8 cellular contexts compared by ENCODE assay signal in the genomic region with DNA sequence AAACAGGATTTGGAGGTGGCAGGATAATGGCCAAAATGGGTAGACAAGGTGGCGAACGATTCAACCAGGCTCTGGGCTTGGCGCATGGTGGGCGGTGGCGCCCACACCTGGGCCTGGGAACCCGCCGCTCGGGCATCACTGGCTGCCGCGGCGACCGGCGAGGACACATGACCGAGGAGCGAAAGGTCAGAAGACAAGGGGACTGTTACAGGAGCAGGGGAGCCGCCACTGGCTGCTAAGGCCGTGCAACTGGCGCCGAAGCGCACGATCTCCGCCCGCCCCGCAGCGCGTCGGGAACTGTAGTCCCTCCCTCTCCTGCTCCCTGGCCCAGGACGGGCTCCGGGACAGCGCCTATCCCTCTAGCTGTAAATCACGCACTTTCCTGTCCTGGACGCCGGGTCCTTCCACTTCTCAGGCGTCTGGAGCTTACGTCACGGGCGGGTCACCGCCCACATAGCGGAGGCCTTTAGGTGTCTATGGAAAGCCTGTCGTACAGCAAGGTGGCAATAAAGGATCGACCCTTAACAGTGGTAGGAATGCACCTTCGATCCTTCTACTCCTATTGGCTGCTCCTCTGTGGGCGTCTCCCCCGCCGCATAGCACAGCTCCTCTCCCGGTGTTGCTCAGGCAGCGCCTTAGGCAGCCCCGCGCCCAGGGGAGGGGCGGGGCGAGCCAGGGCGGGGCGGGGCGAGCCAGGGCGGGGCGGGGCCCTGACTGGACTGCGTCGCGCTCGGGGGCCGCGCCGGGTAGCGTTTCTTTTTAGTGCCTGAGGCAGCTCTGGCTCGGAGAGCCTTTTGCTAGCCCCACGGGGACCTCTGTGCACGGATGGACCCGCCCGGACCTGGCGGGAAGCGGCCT. TPM values are rescaled to one million over a fixed set of nuclear protein-coding genes. Genes with fewer than 3 reads are reported as not detected.
DNase-seq lines count a peak whose midpoint lies in the region; ATAC-seq lines count a peak whose summit lies in the region.

A gene with protein sequence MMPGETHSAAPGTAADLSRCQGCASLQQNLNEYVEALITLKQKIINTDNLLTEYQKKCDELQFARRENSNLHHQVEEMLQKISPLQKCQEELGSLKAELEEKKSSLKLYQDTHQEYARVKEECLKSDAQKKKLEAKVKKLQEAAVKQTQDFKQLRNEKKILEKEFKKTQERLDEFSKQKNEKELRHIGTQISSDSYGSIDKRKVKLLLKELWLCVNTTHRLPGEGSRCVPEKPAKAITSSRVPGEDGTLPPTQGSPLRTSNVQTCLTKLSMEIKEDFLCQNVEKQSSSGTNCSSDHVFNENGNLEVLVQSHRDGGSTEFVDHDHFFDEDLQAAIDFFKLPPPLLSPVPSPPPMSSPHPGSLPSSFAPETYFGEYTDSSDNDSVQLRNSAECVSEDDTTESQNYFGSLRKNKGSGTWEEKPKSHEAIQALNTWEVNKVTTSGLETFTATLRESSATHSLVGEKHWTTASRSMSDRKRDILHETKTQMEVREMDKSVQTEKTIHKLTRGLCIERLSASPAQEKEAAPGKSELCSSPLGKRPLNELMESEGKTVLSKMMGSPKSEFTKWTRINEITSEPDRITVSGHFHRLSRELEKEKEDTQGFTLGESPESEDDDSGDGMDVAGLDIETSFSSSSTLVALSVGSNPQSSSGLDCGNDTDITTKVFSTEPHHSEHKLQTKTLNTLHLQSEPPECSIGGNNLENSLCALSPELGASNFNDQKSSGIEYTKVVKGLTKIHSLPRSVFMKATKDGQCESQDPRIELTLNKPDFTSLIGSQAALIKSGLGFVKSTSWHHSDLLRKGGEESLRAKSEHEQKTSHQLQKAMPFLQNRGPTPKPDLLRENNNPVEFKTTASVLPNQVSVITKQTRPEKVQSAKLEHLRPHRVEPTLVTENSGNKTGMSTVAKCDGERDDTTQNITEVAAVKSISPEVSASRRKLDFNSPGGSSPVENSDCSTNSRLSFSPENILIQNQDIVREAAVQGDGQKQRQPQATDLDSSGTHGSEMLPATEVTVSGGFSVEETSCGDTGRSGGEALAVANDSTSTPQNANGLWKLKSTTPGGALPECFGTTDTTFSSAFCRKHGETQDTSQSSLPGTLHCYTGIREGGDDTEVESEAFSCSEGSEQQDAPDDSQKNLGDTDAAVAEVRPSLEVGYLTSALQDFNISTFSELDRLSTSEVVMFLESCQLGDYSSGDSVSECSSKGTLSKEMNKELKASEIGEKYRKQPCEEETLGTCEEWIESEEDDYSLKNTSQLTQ (N-terminal part only) (plus strand): TSS at position 717 of the 858 bp plus-strand sequence. CDS start 239 bp downstream, outside the sequence.

- peak; percentile 76 for ATAC-seq in GM19328 (IDR thresholded peaks at IDR 0.05; ENCODE audit: unreplicated experiment)
- peak; percentile 63 for ATAC-seq in HG03520 (IDR thresholded peaks at IDR 0.05; ENCODE audit: unreplicated experiment)

- peaks cover 25% of the 10 kb centered on the region for H3K36me3 ChIP-seq in BLaER1

- peak within 1 kb of the TSS; percentile 88 for H3K4me3 Mint-ChIP-seq in activated CD4-positive, alpha-beta T cell treated with anti-CD3 and anti-CD28 coated beads, Interleukin-2, amount 10 ng/mL, durations not matched to agents 7 days and 5 days

- H3K27ac Mint-ChIP-seq in activated CD4-positive, alpha-beta T cell treated with anti-CD3 and anti-CD28 coated beads, Interleukin-2, amount 10 ng/mL, durations not matched to agents 7 days and 5 days = peak within 1 kb of the TSS; percentile 97

- no peaks in the 10 kb centered on the region for H3K9me3 Mint-ChIP-seq in activated CD4-positive, alpha-beta T cell treated with anti-CD3 and anti-CD28 coated beads, Interleukin-2, amount 10 ng/mL, durations not matched to agents 7 days and 5 days

- peak within 1 kb of the TSS; percentile 94 for H3K9ac ChIP-seq in BLaER1

- H4K20me1 ChIP-seq in BLaER1 = peaks cover 47% of the 10 kb centered on the region

- H3K27me3 ChIP-seq in BLaER1 = no peaks in the 10 kb centered on the region

- CTCF ChIA-PET in activated CD4-positive, alpha-beta T cell treated with anti-CD3 and anti-CD28 coated beads, Interleukin-2, amount 10 ng/mL, durations not matched to agents 7 days and 5 days (lab: Charles Lee) = interaction anchor here (1.3 kb wide), 1 partner anchor 21 kb away, joined by 3 read pairs; no protein-coding TSS in a partner anchor

- H3K4me1 Mint-ChIP-seq in activated CD4-positive, alpha-beta T cell treated with anti-CD3 and anti-CD28 coated beads, Interleukin-2, amount 10 ng/mL, durations not matched to agents 7 days and 5 days = peaks cover 19% of the 10 kb centered on the region

- H3K9me3 ChIP-seq in BLaER1 = no peaks in the 10 kb centered on the region

- POLR2A ChIA-PET in activated CD4-positive, alpha-beta T cell treated with anti-CD3 and anti-CD28 coated beads, Interleukin-2, amount 10 ng/mL, durations not matched to agents 7 days and 5 days (lab: Charles Lee) = interaction anchor here (0.7 to 0.8 kb wide), 3 partner anchors 15 to 957 kb away, joined by 3 to 4 read pairs (median 4); no protein-coding TSS in a partner anchor

- no peaks in the 10 kb centered on the region for H3K36me3 Mint-ChIP-seq in activated CD4-positive, alpha-beta T cell treated with anti-CD3 and anti-CD28 coated beads, Interleukin-2, amount 10 ng/mL, durations not matched to agents 7 days and 5 days (ENCODE audit: low read depth)

- peak within 1 kb of the TSS; percentile 94 for H3K4me2 ChIP-seq in BLaER1

- no peaks in the 10 kb centered on the region for H3K27me3 Mint-ChIP-seq in activated CD4-positive, alpha-beta T cell treated with anti-CD3 and anti-CD28 coated beads, Interleukin-2, amount 10 ng/mL, durations not matched to agents 7 days and 5 days

- H3K4me1 ChIP-seq in BLaER1 = peaks cover 46% of the 10 kb centered on the region

- DNase-seq in NCI-H69 (lab: John Stamatoyannopoulos, UW) (peak; percentile 99), cortex of kidney (lab: John Stamatoyannopoulos, UW) (peak; percentile 97), left kidney (ENCODE audit: low read depth, low spot score) (peak; percentile 99)
- peak; percentile 95 for DNase-seq in activated CD4-positive, alpha-beta T cell treated with anti-CD3 and anti-CD28 coated beads, Interleukin-2, amount 10 ng/mL, durations not matched to agents 7 days and 5 days
- peak; percentile 88 to 93 for DNase-seq in stimulated activated CD4-positive, alpha-beta T cell treated with anti-CD3 and anti-CD28 coated beads, Interleukin-2, amount 100 ng/mL, for 24 hours

- peak within 1 kb of the TSS; percentile 98 for H3K4me3 ChIP-seq in BLaER1

- peak within 1 kb of the TSS; percentile 91 for H3K27ac ChIP-seq in BLaER1

RNA-seq across cellular contexts. Expression of the gene that starts here (rescaled TPM):
- 10 to 100 TPM; 29.5 to 30.8 TPM for total RNA-seq in activated CD4-positive, alpha-beta T cell treated with anti-CD3 and anti-CD28 coated beads, Interleukin-2, amount 10 ng/mL, durations not matched to agents 7 days and 5 days

Comparison
In these comparisons a context has a peak if more than half of its experiments do, and no peak if none do; other contexts are left out.
1. Peak in every context shown above with its lines: DNase-seq, ATAC-seq, H3K4me3 ChIP-seq and H3K27ac ChIP-seq.